Comparison of ENCODE assay signal across 1 cellular context in genomic region chr17:72666519-72666874, GRCh38.
TF ChIP-seq lines count a peak whose summit lies in the region.

No MANE protein-coding gene starts in this region.

TF ChIP-seq in HepG2, 621 proteins besides CTCF, POLR2A, EP300 and RAD21 (continued from another document):
- no peak for TF ChIP-seq ZXDC (CRISPR knock-in tag; IDR thresholded peaks at IDR 0.05)
- TF ChIP-seq ZNF180 (CRISPR knock-in tag; IDR thresholded peaks at IDR 0.05; ENCODE audit: borderline replicate concordance, low read depth) = no peak
- TF ChIP-seq GTF3A (CRISPR knock-in tag; conservative IDR thresholded peaks at IDR 0.05) = no peak
- TF ChIP-seq, protein P1, sequence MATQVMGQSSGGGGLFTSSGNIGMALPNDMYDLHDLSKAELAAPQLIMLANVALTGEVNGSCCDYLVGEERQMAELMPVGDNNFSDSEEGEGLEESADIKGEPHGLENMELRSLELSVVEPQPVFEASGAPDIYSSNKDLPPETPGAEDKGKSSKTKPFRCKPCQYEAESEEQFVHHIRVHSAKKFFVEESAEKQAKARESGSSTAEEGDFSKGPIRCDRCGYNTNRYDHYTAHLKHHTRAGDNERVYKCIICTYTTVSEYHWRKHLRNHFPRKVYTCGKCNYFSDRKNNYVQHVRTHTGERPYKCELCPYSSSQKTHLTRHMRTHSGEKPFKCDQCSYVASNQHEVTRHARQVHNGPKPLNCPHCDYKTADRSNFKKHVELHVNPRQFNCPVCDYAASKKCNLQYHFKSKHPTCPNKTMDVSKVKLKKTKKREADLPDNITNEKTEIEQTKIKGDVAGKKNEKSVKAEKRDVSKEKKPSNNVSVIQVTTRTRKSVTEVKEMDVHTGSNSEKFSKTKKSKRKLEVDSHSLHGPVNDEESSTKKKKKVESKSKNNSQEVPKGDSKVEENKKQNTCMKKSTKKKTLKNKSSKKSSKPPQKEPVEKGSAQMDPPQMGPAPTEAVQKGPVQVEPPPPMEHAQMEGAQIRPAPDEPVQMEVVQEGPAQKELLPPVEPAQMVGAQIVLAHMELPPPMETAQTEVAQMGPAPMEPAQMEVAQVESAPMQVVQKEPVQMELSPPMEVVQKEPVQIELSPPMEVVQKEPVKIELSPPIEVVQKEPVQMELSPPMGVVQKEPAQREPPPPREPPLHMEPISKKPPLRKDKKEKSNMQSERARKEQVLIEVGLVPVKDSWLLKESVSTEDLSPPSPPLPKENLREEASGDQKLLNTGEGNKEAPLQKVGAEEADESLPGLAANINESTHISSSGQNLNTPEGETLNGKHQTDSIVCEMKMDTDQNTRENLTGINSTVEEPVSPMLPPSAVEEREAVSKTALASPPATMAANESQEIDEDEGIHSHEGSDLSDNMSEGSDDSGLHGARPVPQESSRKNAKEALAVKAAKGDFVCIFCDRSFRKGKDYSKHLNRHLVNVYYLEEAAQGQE (IDR thresholded peaks at IDR 0.05; ENCODE audit: borderline replicate concordance in 1 of 2, low read depth in 1 of 2, low read length in 2 of 2) = no peak
- no peak for TF ChIP-seq HNRNPL (IDR thresholded peaks at IDR 0.05; ENCODE audit: low read depth, low read length)
- 0 out of 2 replicates have a peak, but pooled peaks have one; percentile 63 for TF ChIP-seq ZNF512B (CRISPR knock-in tag; IDR thresholded peaks at IDR 0.05; ENCODE audit: borderline replicate concordance)
- no peak for TF ChIP-seq CCDC6 (CRISPR knock-in tag; IDR thresholded peaks at IDR 0.05)
- TF ChIP-seq ZNF124 (CRISPR knock-in tag; IDR thresholded peaks at IDR 0.05) = no peak
- TF ChIP-seq, protein P2, sequence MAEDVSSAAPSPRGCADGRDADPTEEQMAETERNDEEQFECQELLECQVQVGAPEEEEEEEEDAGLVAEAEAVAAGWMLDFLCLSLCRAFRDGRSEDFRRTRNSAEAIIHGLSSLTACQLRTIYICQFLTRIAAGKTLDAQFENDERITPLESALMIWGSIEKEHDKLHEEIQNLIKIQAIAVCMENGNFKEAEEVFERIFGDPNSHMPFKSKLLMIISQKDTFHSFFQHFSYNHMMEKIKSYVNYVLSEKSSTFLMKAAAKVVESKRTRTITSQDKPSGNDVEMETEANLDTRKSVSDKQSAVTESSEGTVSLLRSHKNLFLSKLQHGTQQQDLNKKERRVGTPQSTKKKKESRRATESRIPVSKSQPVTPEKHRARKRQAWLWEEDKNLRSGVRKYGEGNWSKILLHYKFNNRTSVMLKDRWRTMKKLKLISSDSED (CRISPR knock-in tag; IDR thresholded peaks at IDR 0.05) = no peak
- no peak for TF ChIP-seq ZNF496 (CRISPR knock-in tag; IDR thresholded peaks at IDR 0.05; ENCODE audit: insufficient replicate concordance)
- TF ChIP-seq ZNF431 (CRISPR knock-in tag; IDR thresholded peaks at IDR 0.05; ENCODE audit: borderline replicate concordance, low read depth) = no peak
- TF ChIP-seq, protein P3, sequence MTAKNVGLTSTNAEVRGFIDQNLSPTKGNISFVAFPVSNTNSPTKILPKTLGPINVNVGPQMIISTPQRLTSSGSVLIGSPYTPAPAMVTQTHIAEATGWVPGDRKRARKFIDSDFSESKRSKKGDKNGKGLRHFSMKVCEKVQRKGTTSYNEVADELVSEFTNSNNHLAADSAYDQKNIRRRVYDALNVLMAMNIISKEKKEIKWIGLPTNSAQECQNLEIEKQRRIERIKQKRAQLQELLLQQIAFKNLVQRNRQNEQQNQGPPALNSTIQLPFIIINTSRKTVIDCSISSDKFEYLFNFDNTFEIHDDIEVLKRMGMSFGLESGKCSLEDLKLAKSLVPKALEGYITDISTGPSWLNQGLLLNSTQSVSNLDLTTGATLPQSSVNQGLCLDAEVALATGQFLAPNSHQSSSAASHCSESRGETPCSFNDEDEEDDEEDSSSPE (CRISPR knock-in tag; IDR thresholded peaks at IDR 0.05) = no peak
- no peak for TF ChIP-seq ZNF850 (CRISPR knock-in tag; conservative IDR thresholded peaks at IDR 0.05)
- TF ChIP-seq CENPBD1 (CRISPR knock-in tag; IDR thresholded peaks at IDR 0.05; ENCODE audit: borderline replicate concordance, low read depth) = no peak
- TF ChIP-seq FOXP4 (CRISPR knock-in tag; IDR thresholded peaks at IDR 0.05) = peak; percentile 42; the same call in 1 of the 2 replicates
- TF ChIP-seq, protein P4, sequence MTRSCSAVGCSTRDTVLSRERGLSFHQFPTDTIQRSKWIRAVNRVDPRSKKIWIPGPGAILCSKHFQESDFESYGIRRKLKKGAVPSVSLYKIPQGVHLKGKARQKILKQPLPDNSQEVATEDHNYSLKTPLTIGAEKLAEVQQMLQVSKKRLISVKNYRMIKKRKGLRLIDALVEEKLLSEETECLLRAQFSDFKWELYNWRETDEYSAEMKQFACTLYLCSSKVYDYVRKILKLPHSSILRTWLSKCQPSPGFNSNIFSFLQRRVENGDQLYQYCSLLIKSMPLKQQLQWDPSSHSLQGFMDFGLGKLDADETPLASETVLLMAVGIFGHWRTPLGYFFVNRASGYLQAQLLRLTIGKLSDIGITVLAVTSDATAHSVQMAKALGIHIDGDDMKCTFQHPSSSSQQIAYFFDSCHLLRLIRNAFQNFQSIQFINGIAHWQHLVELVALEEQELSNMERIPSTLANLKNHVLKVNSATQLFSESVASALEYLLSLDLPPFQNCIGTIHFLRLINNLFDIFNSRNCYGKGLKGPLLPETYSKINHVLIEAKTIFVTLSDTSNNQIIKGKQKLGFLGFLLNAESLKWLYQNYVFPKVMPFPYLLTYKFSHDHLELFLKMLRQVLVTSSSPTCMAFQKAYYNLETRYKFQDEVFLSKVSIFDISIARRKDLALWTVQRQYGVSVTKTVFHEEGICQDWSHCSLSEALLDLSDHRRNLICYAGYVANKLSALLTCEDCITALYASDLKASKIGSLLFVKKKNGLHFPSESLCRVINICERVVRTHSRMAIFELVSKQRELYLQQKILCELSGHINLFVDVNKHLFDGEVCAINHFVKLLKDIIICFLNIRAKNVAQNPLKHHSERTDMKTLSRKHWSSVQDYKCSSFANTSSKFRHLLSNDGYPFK (CRISPR knock-in tag; IDR thresholded peaks at IDR 0.05; ENCODE audit: borderline replicate concordance) = no peak
- TF ChIP-seq MEF2D (CRISPR knock-in tag; IDR thresholded peaks at IDR 0.05) = no peak
- TF ChIP-seq, protein P5, sequence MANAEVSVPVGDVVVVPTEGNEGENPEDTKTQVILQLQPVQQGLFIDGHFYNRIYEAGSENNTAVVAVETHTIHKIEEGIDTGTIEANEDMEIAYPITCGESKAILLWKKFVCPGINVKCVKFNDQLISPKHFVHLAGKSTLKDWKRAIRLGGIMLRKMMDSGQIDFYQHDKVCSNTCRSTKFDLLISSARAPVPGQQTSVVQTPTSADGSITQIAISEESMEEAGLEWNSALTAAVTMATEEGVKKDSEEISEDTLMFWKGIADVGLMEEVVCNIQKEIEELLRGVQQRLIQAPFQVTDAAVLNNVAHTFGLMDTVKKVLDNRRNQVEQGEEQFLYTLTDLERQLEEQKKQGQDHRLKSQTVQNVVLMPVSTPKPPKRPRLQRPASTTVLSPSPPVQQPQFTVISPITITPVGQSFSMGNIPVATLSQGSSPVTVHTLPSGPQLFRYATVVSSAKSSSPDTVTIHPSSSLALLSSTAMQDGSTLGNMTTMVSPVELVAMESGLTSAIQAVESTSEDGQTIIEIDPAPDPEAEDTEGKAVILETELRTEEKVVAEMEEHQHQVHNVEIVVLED (CRISPR knock-in tag; IDR thresholded peaks at IDR 0.05; ENCODE audit: borderline replicate concordance) = no peak
- no peak for TF ChIP-seq ZBTB38 (CRISPR knock-in tag; IDR thresholded peaks at IDR 0.05)
